Comparison of ENCODE assay signal across 13 cellular contexts in the genomic region with DNA sequence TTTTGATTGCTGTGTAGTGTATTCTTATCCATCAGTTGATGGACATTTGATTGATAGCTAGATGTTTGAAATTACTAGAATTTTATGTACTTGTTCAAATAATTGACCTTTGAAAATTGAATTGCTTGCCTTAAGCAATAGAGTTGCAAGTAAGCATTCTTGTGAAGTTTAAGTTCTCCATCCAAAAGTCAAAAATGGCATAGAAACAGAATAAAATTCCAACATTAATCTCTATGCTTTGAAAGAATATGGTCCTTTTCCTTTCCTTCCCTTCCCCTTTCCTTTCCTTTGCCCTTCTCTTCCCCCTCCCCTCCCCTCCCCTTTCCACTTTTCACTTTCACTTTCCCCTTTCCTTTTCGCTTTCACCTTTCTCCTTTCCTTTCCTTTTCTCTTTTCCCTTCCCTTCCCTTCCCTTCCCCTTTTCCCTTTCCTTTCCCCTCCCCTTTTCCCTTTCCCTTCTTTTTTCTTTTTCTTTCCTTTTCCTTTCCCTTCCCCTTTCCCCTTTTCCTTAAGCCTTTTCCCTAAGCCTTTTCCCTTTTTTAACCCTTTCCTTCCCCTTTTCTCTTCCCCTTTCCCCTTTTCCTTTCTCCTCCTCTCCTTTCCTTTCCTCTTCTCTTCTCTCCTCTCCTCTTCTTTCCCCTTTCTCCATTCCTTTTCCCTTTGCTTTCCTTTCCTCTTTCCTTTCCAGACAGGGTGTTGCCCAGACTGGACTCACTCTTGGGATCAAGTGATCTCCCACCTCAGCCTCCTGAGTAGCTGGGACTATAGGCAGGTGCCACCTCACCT.
DNase-seq lines count a peak whose midpoint lies in the region; ATAC-seq lines count a peak whose summit lies in the region.
"Had no signal": no experiment of that assay in that cellular context is flagged by ENCODE, and none has a peak within 500 bp of the region (broad histone marks: within the 10 kb centered on the region; RNA-seq: fewer than 3 reads in every experiment).

No MANE protein-coding gene starts in this region.

- intact Hi-C loops in left colon (cut with DNase I, micrococcal nuclease) (no loop called here), left ventricle myocardium superior (cut with micrococcal nuclease) (no loop called here)

- no peak for ATAC-seq in activated T-cell treated with anti-CD3 and anti-CD28 coated beads, Interleukin-2, amount 50 U/mL, for 72 hours (replicated peaks in 1 of 2)
- ATAC-seq in left colon, result peak; percentile 45
- ATAC-seq in stimulated activated naive CD8-positive, alpha-beta T cell treated with anti-CD3 and anti-CD28 coated beads, Interleukin-15, amount 100 ng/mL, for 72 hours, result no peak
- ATAC-seq in left ventricle myocardium superior, result no peak

- H3K36me3 Mint-ChIP-seq in activated T-cell treated with anti-CD3 and anti-CD28 coated beads, Interleukin-2, amount 50 U/mL, for 72 hours (ENCODE audit: insufficient read depth in 2 of 2), result peaks cover 11 to 46% of the 10 kb centered on the region in 2 donors

- H3K9me3 Mint-ChIP-seq in activated T-cell treated with anti-CD3 and anti-CD28 coated beads, Interleukin-2, amount 50 U/mL, for 72 hours, result no peaks in the 10 kb centered on the region
- H3K9me3 Mint-ChIP-seq in stimulated activated naive CD8-positive, alpha-beta T cell treated with anti-CD3 and anti-CD28 coated beads, Interleukin-15, amount 100 ng/mL, for 72 hours, result no peaks in the 10 kb centered on the region

- H3K27me3 Mint-ChIP-seq in activated T-cell treated with anti-CD3 and anti-CD28 coated beads, Interleukin-2, amount 50 U/mL, for 72 hours (ENCODE audit: low read depth), result no peaks in the 10 kb centered on the region
- no peaks in the 10 kb centered on the region for H3K27me3 Mint-ChIP-seq in stimulated activated naive CD8-positive, alpha-beta T cell treated with anti-CD3 and anti-CD28 coated beads, Interleukin-15, amount 100 ng/mL, for 72 hours

- no peak overlapping the region for H3K4me3 Mint-ChIP-seq in activated T-cell treated with anti-CD3 and anti-CD28 coated beads, Interleukin-2, amount 50 U/mL, for 72 hours
- peak overlapping the region in 1 of 2 donors; percentile 7 for H3K4me3 Mint-ChIP-seq in stimulated activated naive CD8-positive, alpha-beta T cell treated with anti-CD3 and anti-CD28 coated beads, Interleukin-15, amount 100 ng/mL, for 72 hours

- peak overlapping the region; percentile 91 for H3K27ac Mint-ChIP-seq in activated T-cell treated with anti-CD3 and anti-CD28 coated beads, Interleukin-2, amount 50 U/mL, for 72 hours
- H3K27ac Mint-ChIP-seq in stimulated activated naive CD8-positive, alpha-beta T cell treated with anti-CD3 and anti-CD28 coated beads, Interleukin-15, amount 100 ng/mL, for 72 hours, result peak overlapping the region; percentile 82 to 84

- DNase-seq in activated T-cell treated with anti-CD3 and anti-CD28 coated beads, Interleukin-2, amount 50 U/mL, for 72 hours, result no peak
- DNase-seq in activated T-cell treated with anti-CD3 and anti-CD28 coated beads for 4 hours (no peak), RPMI7951 (ENCODE audit: low read depth) (peak; percentile 9), left colon (no peak), left ventricle myocardium superior (no peak), NCI-H1436 treated with DMSO at 0.1 percent for 48 hours (lab: John Stamatoyannopoulos, UW) (no peak), NCI-H226 (no peak)
- no peak for DNase-seq in stimulated activated naive CD8-positive, alpha-beta T cell treated with anti-CD3 and anti-CD28 coated beads, Interleukin-15, amount 100 ng/mL, for 72 hours
- DNase-seq: colonic mucosa, GM23248, NCI-H345, posterior cingulate gyrus, SW 1271 had no signal

- H3K4me1 Mint-ChIP-seq in activated T-cell treated with anti-CD3 and anti-CD28 coated beads, Interleukin-2, amount 50 U/mL, for 72 hours (ENCODE audit: low read depth), result peaks cover 39% of the 10 kb centered on the region
- peaks cover 25% of the 10 kb centered on the region for H3K4me1 Mint-ChIP-seq in stimulated activated naive CD8-positive, alpha-beta T cell treated with anti-CD3 and anti-CD28 coated beads, Interleukin-15, amount 100 ng/mL, for 72 hours
